Comparison of ENCODE assay signal across 1 cellular context in the genomic region with DNA sequence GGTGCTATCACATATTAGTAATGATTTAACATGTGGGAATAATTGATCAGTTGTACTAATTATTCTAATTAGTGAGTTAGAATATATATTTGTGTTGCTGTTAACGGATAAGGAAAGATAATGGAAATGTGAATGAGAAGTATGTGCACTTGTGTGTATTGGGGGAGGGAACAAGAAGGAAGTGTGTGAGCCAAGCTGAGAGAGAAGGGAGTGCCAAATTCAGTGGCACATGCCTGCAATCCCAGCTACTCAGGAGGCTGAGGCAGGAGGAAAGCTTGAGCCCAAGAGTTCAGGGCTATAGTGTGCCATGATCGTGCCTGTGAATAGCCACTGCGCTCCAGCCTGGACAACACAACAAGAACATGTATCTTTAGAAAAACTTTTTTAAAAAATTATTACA.
TF ChIP-seq lines count a peak whose summit lies in the region.

No MANE protein-coding gene starts in this region.

TF ChIP-seq in H1, 55 proteins besides CTCF, POLR2A, EP300 and RAD21:
- no peak for TF ChIP-seq SP2 (IDR thresholded peaks at IDR 0.05; ENCODE audit: low read length)
- TF ChIP-seq JUN (IDR thresholded peaks at IDR 0.05; ENCODE audit: low read depth, low read length): no peak
- no peak for TF ChIP-seq EGR1 (IDR thresholded peaks at IDR 0.05; ENCODE audit: borderline replicate concordance, low read depth, low read length)
TF ChIP-seq in H1: peak in this region for 0.
